7 cellular contexts compared by ENCODE assay signal in the genomic region with DNA sequence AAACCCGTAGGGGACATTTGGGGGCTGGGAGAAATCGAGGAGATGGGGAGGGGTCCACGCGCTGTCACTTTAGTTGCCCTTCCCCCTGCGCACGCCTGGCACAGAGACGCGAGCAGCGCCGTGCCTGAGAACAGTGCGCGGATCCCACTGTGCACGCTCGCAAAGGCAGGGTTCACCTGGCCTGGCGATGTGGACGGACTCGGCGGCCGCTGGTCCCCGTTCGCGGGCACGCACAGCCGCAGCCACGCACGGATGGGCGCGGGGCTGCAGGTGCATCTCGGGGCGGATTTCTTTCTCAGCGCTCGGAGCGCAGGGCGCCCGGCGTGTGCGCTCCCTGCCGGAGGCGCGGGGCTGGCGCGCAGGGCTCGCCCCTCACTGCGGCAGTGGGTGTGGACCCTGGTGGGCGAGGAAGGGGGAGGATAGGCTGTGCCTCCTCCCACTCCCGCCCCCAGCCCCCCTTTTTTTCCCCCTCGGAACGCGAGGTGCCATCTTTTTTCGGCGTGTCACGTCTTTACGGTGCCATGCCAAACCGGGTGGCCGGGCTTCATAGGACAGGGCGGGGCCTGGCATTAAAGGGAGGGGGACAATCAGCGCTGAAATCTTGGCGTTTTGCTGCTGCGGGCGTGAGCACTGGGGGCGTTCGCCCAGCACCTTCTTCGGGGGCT. TPM values are rescaled to one million over a fixed set of nuclear protein-coding genes. Genes with fewer than 3 reads are reported as not detected.
A peak's percentile ranks its signal among the peaks of the same experiment; 100 is the strongest.
DNase-seq lines count a peak whose midpoint lies in the region; ATAC-seq and TF ChIP-seq lines count a peak whose summit lies in the region.

No MANE protein-coding gene starts in this region.

- no peak for ATAC-seq in HG03135 (IDR thresholded peaks at IDR 0.05; ENCODE audit: unreplicated experiment)

- no peaks in the 10 kb centered on the region for H3K79me2 ChIP-seq in smooth muscle cell (ENCODE audit: low read depth)

- no peaks in the 10 kb centered on the region for H3K9me3 ChIP-seq in iPS-15b (ENCODE audit: control insufficient read depth, insufficient read depth, low read length)
- H3K9me3 ChIP-seq in smooth muscle cell (replicated peaks; ENCODE audit: low read depth) = no peaks in the 10 kb centered on the region

- no peak overlapping the region for H2AFZ ChIP-seq in smooth muscle cell (ENCODE audit: low read depth)

- no peak for TF ChIP-seq CTCF in GM13977 (IDR thresholded peaks at IDR 0.05; ENCODE audit: extremely low read depth, insufficient read depth, missing control alignments)
- no peak for TF ChIP-seq CTCF in smooth muscle cell (IDR thresholded peaks at IDR 0.05; ENCODE audit: borderline replicate concordance, insufficient read depth, poor library complexity, severe bottlenecking)

- H4K20me1 ChIP-seq in smooth muscle cell (ENCODE audit: low read depth) = peaks cover 4% of the 10 kb centered on the region

- no peak overlapping the region for H3K9ac ChIP-seq in iPS-15b (ENCODE audit: low read depth, low read length)
- H3K9ac ChIP-seq in smooth muscle cell (ENCODE audit: low read depth) = no peak overlapping the region

- H3K36me3 ChIP-seq in iPS-15b (ENCODE audit: control insufficient read depth, insufficient read depth, low read length) = no peaks in the 10 kb centered on the region
- H3K36me3 ChIP-seq in smooth muscle cell (ENCODE audit: low read depth) = no peaks in the 10 kb centered on the region

- peak; percentile 49 for DNase-seq in GM13977 (ENCODE audit: low spot score)
- DNase-seq in NCI-H524 treated with DMSO at 0.1 percent for 48 hours (lab: John Stamatoyannopoulos, UW) = peak; percentile 55
- peak in 53 of 58 donors; percentile 11 to 80 (median 59) for DNase-seq in anterior cingulate cortex (lab: John Stamatoyannopoulos, UW)
- DNase-seq in smooth muscle cell (lab: John Stamatoyannopoulos, UW; ENCODE audit: unreplicated experiment) = no peak
- DNase-seq in HPDE6-E6E7 (ENCODE audit: extremely low spot score) = no peak

- in situ Hi-C loops in GM13977 (cut with MboI; ENCODE audit: low pct_unique_long_range_greater_than_20kb, low sequenced_read_pairs, unreplicated experiment) = no loop called here

- WGBS in smooth muscle cell (ENCODE audit: low lambda C conversion rate) = 3% methylated on average over 52 of the region's 63 CpGs

- H3K27me3 ChIP-seq in iPS-15b (ENCODE audit: control insufficient read depth, insufficient read depth, low read length) (peaks cover 75% of the 10 kb centered on the region), smooth muscle cell (ENCODE audit: low read depth) (peaks cover 63% of the 10 kb centered on the region)

- peaks cover 4% of the 10 kb centered on the region for H3F3A ChIP-seq in smooth muscle cell (ENCODE audit: low read depth)

- H3K4me1 ChIP-seq in iPS-15b (ENCODE audit: control insufficient read depth, insufficient read depth, low read length) (no peaks in the 10 kb centered on the region), smooth muscle cell (ENCODE audit: low read depth) (peaks cover 8% of the 10 kb centered on the region)

- peak overlapping the region; percentile 100 for H3K4me2 ChIP-seq in smooth muscle cell

- H3K27ac ChIP-seq in smooth muscle cell (ENCODE audit: low read depth) = no peak overlapping the region

- H3K4me3 ChIP-seq in iPS-15b (ENCODE audit: low read depth, low read length) (peak overlapping the region; percentile 65), smooth muscle cell (peak overlapping the region; percentile 85)

RNA-seq across cellular contexts. Expression of a gene that starts 1.1 kb away (rescaled TPM):
- 0.49 and 2.5 TPM in 2 replicates for total RNA-seq in smooth muscle cell
- 1.3 and 1.7 TPM in 2 replicates for polyA plus RNA-seq in smooth muscle cell

RNA-seq across cellular contexts. Expression of a gene that starts 50.8 kb away (rescaled TPM):
- not detected in 2 replicates for total RNA-seq in smooth muscle cell
- polyA plus RNA-seq in smooth muscle cell = not detected in 2 replicates

Comparison
In these comparisons a context has a peak if more than half of its experiments do, and no peak if none do; other contexts are left out.
1. DNase-seq: peak in GM13977 (single experiment), NCI-H524 treated with DMSO at 0.1 percent for 48 hours (single experiment) and anterior cingulate cortex (53 of 58); none in smooth muscle cell (single experiment) and HPDE6-E6E7 (single experiment).